8 cellular contexts compared by ENCODE assay signal in the genomic region with DNA sequence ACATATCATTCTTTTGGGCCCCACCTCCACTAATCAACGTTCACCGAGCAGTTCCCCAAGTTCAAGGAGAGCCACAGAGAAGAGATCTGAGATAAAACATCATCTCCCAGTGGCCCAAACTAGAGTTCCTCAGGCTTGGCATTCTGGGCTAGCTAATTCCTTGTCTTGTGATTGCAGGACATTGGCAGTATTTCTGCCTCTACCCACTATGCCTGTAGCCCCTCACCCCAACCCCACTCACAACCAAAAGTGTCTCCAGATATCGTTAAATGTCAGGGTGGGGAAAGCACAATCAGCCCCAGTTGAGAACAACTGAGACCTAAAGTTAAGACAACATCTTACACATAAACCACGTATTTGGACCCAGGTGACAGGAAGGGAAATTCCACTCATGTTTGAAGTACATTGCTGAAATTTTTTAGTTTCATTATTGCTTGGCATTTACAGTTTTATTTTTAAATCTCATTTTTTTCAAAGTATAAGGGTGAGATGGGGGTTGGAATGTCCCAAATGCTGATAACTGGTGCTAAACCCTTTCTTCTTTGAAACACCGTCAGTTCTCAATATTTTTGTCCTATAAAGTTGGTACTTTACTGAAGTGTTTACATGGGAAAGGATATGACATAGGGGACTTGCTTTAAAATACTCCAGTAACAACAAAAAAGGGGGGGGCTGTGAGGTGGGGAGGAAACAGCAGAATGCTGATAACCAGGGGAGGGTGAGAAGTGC. TPM values are rescaled to one million over a fixed set of nuclear protein-coding genes. Genes with fewer than 3 reads are reported as not detected.
DNase-seq lines count a peak whose midpoint lies in the region; ATAC-seq and TF ChIP-seq lines count a peak whose summit lies in the region.

No MANE protein-coding gene starts in this region.

- peak overlapping the region; percentile 15 for H3K4me3 ChIP-seq in fibroblast of villous mesenchyme (ENCODE audit: low read depth, low read length)
- peak overlapping the region; percentile 22 for H3K4me3 ChIP-seq in skeletal muscle cell (ENCODE audit: low read depth, low read length)

- DNase-seq in CD1c-positive myeloid dendritic cell (ENCODE audit: extremely low spot score) = peak; percentile 67
- DNase-seq in activated T-cell treated with anti-CD3 and anti-CD28 coated beads for 24 hours (ENCODE audit: low read depth) = peak; percentile 33
- DNase-seq in fibroblast of villous mesenchyme (ENCODE audit: low read depth) = peak; percentile 27
- DNase-seq in skeletal muscle cell (ENCODE audit: low read depth) = no peak
- DNase-seq in NCI-H2196 (lab: John Stamatoyannopoulos, UW; ENCODE audit: unreplicated experiment) = no peak
- no peak for DNase-seq in NCI-H524 (lab: John Stamatoyannopoulos, UW)

- TF ChIP-seq CTCF in fibroblast of villous mesenchyme (IDR thresholded peaks at IDR 0.05; ENCODE audit: insufficient read depth, low read depth, low read length) = no peak

- ATAC-seq in GM19395 (IDR thresholded peaks at IDR 0.05; ENCODE audit: unreplicated experiment) (peak; percentile 64), HG03575 (IDR thresholded peaks at IDR 0.05; ENCODE audit: extremely low read depth, insufficient number of reproducible peaks, low FRiP score, unreplicated experiment) (peak; percentile 44)

RNA-seq across cellular contexts. Expression of gene ZC3H7A, which starts 13.6 kb away (rescaled TPM):
- 39.0 and 59.2 TPM in 2 replicates for total RNA-seq in fibroblast of villous mesenchyme

RNA-seq across cellular contexts. Expression of gene TXNDC11, which starts 40.8 kb away (rescaled TPM):
- total RNA-seq in fibroblast of villous mesenchyme = 27.1 and 30.2 TPM in 2 replicates

Comparison
In these comparisons a context has a peak if more than half of its experiments do, and no peak if none do; other contexts are left out.
1. DNase-seq: peak in CD1c-positive myeloid dendritic cell (single experiment), activated T-cell treated with anti-CD3 and anti-CD28 coated beads for 24 hours (single experiment) and fibroblast of villous mesenchyme (single experiment); none in skeletal muscle cell (single experiment), NCI-H2196 (single experiment) and NCI-H524 (0 of 2).